ENCODE assay signal across 13 cellular contexts in the genomic region with DNA sequence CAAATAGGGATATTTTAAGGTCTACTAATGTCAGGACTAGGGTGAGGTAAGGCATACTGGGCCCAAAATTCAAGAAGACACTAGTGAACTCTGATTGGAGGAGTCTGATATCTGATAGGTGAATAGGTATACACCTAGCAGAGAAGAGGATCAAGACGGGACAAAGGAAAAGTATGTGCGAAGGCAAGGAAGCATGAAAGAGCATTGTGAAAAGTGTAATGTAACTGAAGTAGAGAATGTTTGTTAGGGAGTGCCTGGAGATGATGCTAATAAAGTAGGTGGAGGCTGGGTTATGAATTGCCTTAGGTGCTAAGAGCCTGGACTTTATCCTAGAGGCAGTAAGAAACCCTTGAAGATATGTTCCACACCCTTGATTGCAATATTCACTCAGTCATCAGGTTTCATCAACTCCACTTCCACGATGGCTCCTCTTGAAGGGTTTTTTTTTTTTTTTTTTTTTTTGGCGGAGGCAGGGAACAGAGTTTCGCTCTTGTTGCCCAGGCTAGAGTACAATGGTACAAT. TPM values are rescaled to one million over a fixed set of nuclear protein-coding genes. Genes with fewer than 3 reads are reported as not detected.
DNase-seq lines count a peak whose midpoint lies in the region; ATAC-seq and TF ChIP-seq lines count a peak whose summit lies in the region.
"Had no signal": no experiment of that assay in that cellular context is flagged by ENCODE, and none has a peak within 500 bp of the region (broad histone marks: within the 10 kb centered on the region; RNA-seq: fewer than 3 reads in every experiment).

No MANE protein-coding gene starts in this region.

- no peaks in the 10 kb centered on the region for H3K4me1 ChIP-seq in Karpas-422 (ENCODE audit: low read length)
- H3K4me1 ChIP-seq in Peyer's patch = no peaks in the 10 kb centered on the region
- no peaks in the 10 kb centered on the region for H3K4me1 ChIP-seq in hepatocyte (ENCODE audit: insufficient read depth)
- peaks cover 0 to 10% (median 2%) of the 10 kb centered on the region in 4 donors for H3K4me1 ChIP-seq in transverse colon
- no peaks in the 10 kb centered on the region for H3K4me1 ChIP-seq in gastroesophageal sphincter

- in situ Hi-C loops in transverse colon (cut with MboI; ENCODE audit: low pct_ligation_motif_present in 1 of 4, low pct_unique_long_range_greater_than_20kb in 1 of 4, low sequenced_read_pairs in 3 of 4) = no loop called here
- in situ Hi-C loops in GM13977 (cut with MboI; ENCODE audit: low pct_unique_long_range_greater_than_20kb, low sequenced_read_pairs, unreplicated experiment) = no loop called here

- H2AFZ ChIP-seq in Karpas-422 (ENCODE audit: low read length) (no peak overlapping the region), hepatocyte (no peak overlapping the region)

- DNase-seq in Karpas-422 = peak; percentile 23
- peak in 1 of 3 donors; percentile 42 for DNase-seq in Peyer's patch
- DNase-seq in hepatocyte (ENCODE audit: low spot score) = no peak
- DNase-seq in transverse colon = no peak
- no peak for DNase-seq in GM13977 (ENCODE audit: low spot score)
- DNase-seq in activated T-cell treated with anti-CD3 and anti-CD28 coated beads, Interleukin-2, amount 50 U/mL, for 48 hours = no peak
- DNase-seq: C1 segment of cervical spinal cord; Calu3; CD4-positive, alpha-beta T cell; DMS 273 treated with DMSO at 0.1 percent for 48 hours; GOT3; H9 had no signal

- WGBS in hepatocyte (ENCODE audit: low lambda C conversion rate, missing lambda C conversion rate) = 90% methylated on average over 5 of the region's 5 CpGs
- WGBS in transverse colon (ENCODE audit: low coverage in 1 of 2), 2 donors = 42 to 70% methylated on average over 3 to 5 of the region's 5 CpGs
- 89 to 93% methylated on average over 3 of the region's 5 CpGs for WGBS in gastroesophageal sphincter (ENCODE audit: low coverage in 1 of 2), 2 donors

- H3K27me3 ChIP-seq in Karpas-422 (ENCODE audit: low read length) (no peaks in the 10 kb centered on the region), Peyer's patch (no peaks in the 10 kb centered on the region), hepatocyte (no peaks in the 10 kb centered on the region), transverse colon (no peaks in the 10 kb centered on the region), gastroesophageal sphincter (no peaks in the 10 kb centered on the region)

- H3K9me3 ChIP-seq in Karpas-422 (ENCODE audit: low read length) (no peaks in the 10 kb centered on the region), Peyer's patch (no peaks in the 10 kb centered on the region), hepatocyte (ENCODE audit: low read depth) (no peaks in the 10 kb centered on the region), transverse colon (no peaks in the 10 kb centered on the region), gastroesophageal sphincter (no peaks in the 10 kb centered on the region)

- H3K9me2 ChIP-seq in Karpas-422 (replicated peaks; ENCODE audit: insufficient read depth, low read length) (no peaks in the 10 kb centered on the region), hepatocyte (replicated peaks; ENCODE audit: insufficient read depth) (no peaks in the 10 kb centered on the region)

- H3K36me3 ChIP-seq in Karpas-422 (ENCODE audit: insufficient read depth, low read length) (no peaks in the 10 kb centered on the region), Peyer's patch (no peaks in the 10 kb centered on the region), hepatocyte (replicated peaks; ENCODE audit: insufficient read depth, low read depth) (no peaks in the 10 kb centered on the region), transverse colon (no peaks in the 10 kb centered on the region), gastroesophageal sphincter (no peaks in the 10 kb centered on the region)

- TF ChIP-seq POLR2A in Peyer's patch (IDR thresholded peaks at IDR 0.05) (peak in 1 of 2 donors; percentile 33), transverse colon (IDR thresholded peaks at IDR 0.05) (peak; percentile 51), gastroesophageal sphincter (IDR thresholded peaks at IDR 0.05) (no peak)

- H3K27ac ChIP-seq in Karpas-422 (ENCODE audit: low read length) (no peak overlapping the region), Peyer's patch (peak overlapping the region in 3 of 4 donors; percentile 53 to 80 (median 79)), hepatocyte (peak overlapping the region; percentile 87), transverse colon (peak overlapping the region; percentile 64 to 81 (median 72)), gastroesophageal sphincter (no peak overlapping the region)

- intact Hi-C loops in transverse colon (cut with DNase I; ENCODE audit: low total_unique reads) = no loop called here

- H4K20me1 ChIP-seq in Karpas-422 (ENCODE audit: insufficient read depth, low read depth, low read length) (no peaks in the 10 kb centered on the region), hepatocyte (ENCODE audit: insufficient read depth, poor library complexity, severe bottlenecking) (no peaks in the 10 kb centered on the region)

- no peak for ATAC-seq in gastroesophageal sphincter

- H3K79me2 ChIP-seq in Karpas-422 (ENCODE audit: low read length) (no peaks in the 10 kb centered on the region), hepatocyte (no peaks in the 10 kb centered on the region)

- H3K4me2 ChIP-seq in Karpas-422 (ENCODE audit: low read depth, low read length, poor library complexity, severe bottlenecking) (no peak overlapping the region), hepatocyte (no peak overlapping the region)

- H3K4me3 ChIP-seq in Karpas-422 (ENCODE audit: low read length) = no peak overlapping the region
- H3K4me3 ChIP-seq in Peyer's patch = no peak overlapping the region
- no peak overlapping the region for H3K4me3 ChIP-seq in hepatocyte
- no peak overlapping the region for H3K4me3 ChIP-seq in transverse colon
- H3K4me3 ChIP-seq in gastroesophageal sphincter = no peak overlapping the region

- TF ChIP-seq CTCF in Peyer's patch (IDR thresholded peaks at IDR 0.05) (no peak), hepatocyte (IDR thresholded peaks at IDR 0.05; ENCODE audit: poor library complexity) (no peak), transverse colon (IDR thresholded peaks at IDR 0.05) (no peak), GM13977 (IDR thresholded peaks at IDR 0.05; ENCODE audit: extremely low read depth, insufficient read depth, missing control alignments) (no peak), gastroesophageal sphincter (IDR thresholded peaks at IDR 0.05) (no peak)

- no peak for TF ChIP-seq EP300 in transverse colon (IDR thresholded peaks at IDR 0.05; ENCODE audit: low read depth)
- TF ChIP-seq EP300 in gastroesophageal sphincter (IDR thresholded peaks at IDR 0.05) = no peak

- H3K9ac ChIP-seq in Karpas-422 (ENCODE audit: low read length) = no peak overlapping the region

RNA-seq across cellular contexts. Expression of a gene that starts 49.9 kb away (rescaled TPM):
- 20.0 and 23.3 TPM in 2 replicates for total RNA-seq in Karpas-422 (2014; rRNA removed; shearing (Covaris generic); ENCODE audit: low replicate concordance)
- 10 to 100 TPM; 27.7 to 46.2 (median 37.9) TPM for total RNA-seq in Peyer's patch
- total RNA-seq in hepatocyte = 36.1 and 38.1 TPM in 2 replicates
- polyA plus RNA-seq in hepatocyte = 7.9 and 13.7 TPM in 2 replicates
- total RNA-seq in transverse colon = 10 to 100 TPM; 15.1 to 60.3 (median 41.2) TPM
- total RNA-seq in gastroesophageal sphincter = 10 to 100 TPM; 34.5 to 50.4 (median 42.9) TPM

Comparison
In these comparisons a context has a peak if more than half of its experiments do, and no peak if none do; other contexts are left out.
1. H3K27ac ChIP-seq: peak in Peyer's patch (3 of 4), hepatocyte (single experiment) and transverse colon (4 of 4); none in Karpas-422 (single experiment) and gastroesophageal sphincter (0 of 4).